In the genomic region with DNA sequence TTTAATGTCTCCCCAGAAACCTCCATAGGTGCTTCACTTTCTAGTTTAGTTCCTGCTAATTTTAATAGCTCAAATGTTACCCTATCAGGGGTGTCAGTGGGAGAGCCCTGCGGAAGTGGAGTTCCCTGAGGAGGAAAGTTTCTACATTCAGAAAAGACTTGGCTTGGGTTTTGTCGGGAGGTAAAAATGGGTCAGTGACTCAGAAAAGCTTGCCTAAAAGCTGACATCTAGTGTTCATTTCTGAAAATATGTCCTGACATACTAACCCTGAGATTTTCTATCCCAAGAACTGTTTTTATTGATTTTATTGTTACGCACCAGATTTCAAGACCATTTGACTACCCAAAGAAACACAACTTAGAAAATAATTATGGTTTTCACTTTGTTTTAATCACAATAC, we compare ENCODE assay signal across 10 cellular contexts. TPM values are rescaled to one million over a fixed set of nuclear protein-coding genes. Genes with fewer than 3 reads are reported as not detected.
DNase-seq lines count a peak whose midpoint lies in the region; TF ChIP-seq lines count a peak whose summit lies in the region.
"Had no signal": no experiment of that assay in that cellular context is flagged by ENCODE, and none has a peak within 500 bp of the region (broad histone marks: within the 10 kb centered on the region; RNA-seq: fewer than 3 reads in every experiment).

No MANE protein-coding gene starts in this region.

- H3K4me2 ChIP-seq in mammary epithelial cell (ENCODE audit: insufficient read depth, low read depth, low read length), result no peak overlapping the region

- no peaks in the 10 kb centered on the region for H3K9me3 ChIP-seq in mammary epithelial cell (replicated peaks; ENCODE audit: insufficient read depth, low read length)
- H3K9me3 ChIP-seq: MG63 had no signal

- TF ChIP-seq CTCF in mammary epithelial cell (conservative IDR thresholded peaks at IDR 0.05 in 1 of 2, IDR thresholded peaks at IDR 0.05 in 1 of 2; ENCODE audit: extremely low read depth in 1 of 2, insufficient read depth in 1 of 2, low read depth in 1 of 2, low read length in 2 of 2) (peak; percentile 26 to 43), nephron (IDR thresholded peaks at IDR 0.05; ENCODE audit: unreplicated experiment in 3 of 3) (peak in 2 of 3 experiments; percentile 19 to 22)

- H3K4me1 Mint-ChIP-seq in nephron, result peaks cover 14% of the 10 kb centered on the region

- CTCF ChIA-PET in mammary epithelial cell (lab: Charles Lee; ENCODE audit: low non-redundant PET), result interaction anchor here (0.9 kb wide), 1 partner anchor 12 kb away, joined by 5 read pairs; no protein-coding TSS in a partner anchor

- no peak overlapping the region for H3K9ac ChIP-seq in mammary epithelial cell (ENCODE audit: insufficient read depth, low read length)

- no peaks in the 10 kb centered on the region for H3K36me3 ChIP-seq in mammary epithelial cell (ENCODE audit: insufficient read depth, low read length)
- H3K36me3 ChIP-seq: MG63 had no signal

- H2AFZ ChIP-seq in mammary epithelial cell (ENCODE audit: low read depth, low read length), result no peak overlapping the region

- no peaks in the 10 kb centered on the region for H3K27me3 Mint-ChIP-seq in nephron (ENCODE audit: low read depth)
- H3K27me3 Mint-ChIP-seq: activated CD4-positive, alpha-beta memory T cell treated with anti-CD3 and anti-CD28 coated beads for 36 hours had no signal

- H3K27ac Mint-ChIP-seq in nephron, result peak overlapping the region in 1 of 3 experiments; percentile 47
- H3K27ac Mint-ChIP-seq: activated CD4-positive, alpha-beta memory T cell treated with anti-CD3 and anti-CD28 coated beads for 36 hours had no signal

- DNase-seq in EH (ENCODE audit: low read depth) (peak; percentile 30), LHCN-M2 (ENCODE audit: low read depth) (peak; percentile 32), mammary epithelial cell (peak; percentile 26), NCI-H510A (lab: John Stamatoyannopoulos, UW) (no peak), NCI-H187 treated with DMSO at 0.1 percent for 48 hours (lab: John Stamatoyannopoulos, UW) (no peak)
- no peak for DNase-seq in effector CD4-positive, alpha-beta T cell
- DNase-seq in stimulated activated CD4-positive, alpha-beta T cell treated with anti-CD3 and anti-CD28 coated beads, Interleukin-1b, Interleukin-23, amount 100 ng/mL, for 48 hours, result no peak
- DNase-seq: activated CD4-positive, alpha-beta memory T cell treated with anti-CD3 and anti-CD28 coated beads for 36 hours; MG63 had no signal

- in situ Hi-C loops in mammary epithelial cell (cut with MboI; ENCODE audit: low sequenced_read_pairs in 2 of 2), result loop anchor here in 1 of 2 donors (25.0 kb wide), 2 partner anchors 99 to 324 kb away; no protein-coding TSS in a partner anchor

- no peak overlapping the region for H3K4me3 ChIP-seq in mammary epithelial cell (replicated peaks in 1 of 3; ENCODE audit: insufficient read depth in 1 of 3, low read depth in 2 of 3, low read length in 3 of 3)
- H3K4me3 ChIP-seq: MG63 had no signal

- 36% methylated on average over 3 of the region's 3 CpGs for WGBS in mammary epithelial cell (ENCODE audit: low coverage, missing lambda C conversion rate)

- peak overlapping the region in 1 of 3 experiments; percentile 1 for H3K4me3 Mint-ChIP-seq in nephron
- H3K4me3 Mint-ChIP-seq: activated CD4-positive, alpha-beta memory T cell treated with anti-CD3 and anti-CD28 coated beads for 36 hours had no signal

- no peak overlapping the region for H3K27ac ChIP-seq in mammary epithelial cell (ENCODE audit: insufficient read depth, low read depth, low read length)

- dilution Hi-C loops in mammary epithelial cell (cut with HindIII; ENCODE audit: low sequenced_read_pairs), result no loop called here

- peaks cover 28% of the 10 kb centered on the region for H3K79me2 ChIP-seq in mammary epithelial cell (ENCODE audit: insufficient read depth, low read length)

- no peaks in the 10 kb centered on the region for H3K9me3 Mint-ChIP-seq in nephron
- H3K9me3 Mint-ChIP-seq: activated CD4-positive, alpha-beta memory T cell treated with anti-CD3 and anti-CD28 coated beads for 36 hours had no signal

- H3K27me3 ChIP-seq in mammary epithelial cell (ENCODE audit: insufficient read depth, low read length), result no peaks in the 10 kb centered on the region
- H3K27me3 ChIP-seq: MG63 had no signal

- no peaks in the 10 kb centered on the region for H4K20me1 ChIP-seq in mammary epithelial cell (ENCODE audit: insufficient read depth, low read length)

- intact Hi-C loops in mammary epithelial cell (cut with micrococcal nuclease), result loop anchor here (1.0 to 10.0 kb wide), 2 partner anchors 332 to 632 kb away; no protein-coding TSS in a partner anchor

- BruUV-seq in mammary epithelial cell (replicated peaks; lab: Mats Ljungman, UMichigan), result no TSS peak

- H3K36me3 Mint-ChIP-seq in nephron (ENCODE audit: low read depth), result peaks cover 3% of the 10 kb centered on the region

- peaks cover 4% of the 10 kb centered on the region for H3K4me1 ChIP-seq in mammary epithelial cell (ENCODE audit: insufficient read depth, low read length)

RNA-seq across cellular contexts. Expression of gene GLDC, which starts 40.9 kb away (rescaled TPM):
- total RNA-seq in LHCN-M2 (2014; rRNA removed) (2.1 and 2.8 TPM in 2 replicates), mammary epithelial cell (1 to 10 TPM in 1 of 2 donors, under 1 TPM in 1; 0.33 to 1.9 TPM)
- polyA plus RNA-seq in LHCN-M2 (2012), result 0.40 TPM
- polyA plus RNA-seq in mammary epithelial cell, result 3.5 TPM
- 17.5 TPM for polyA minus RNA-seq in mammary epithelial cell

Comparison
In these comparisons a context has a peak if more than half of its experiments do, and no peak if none do; other contexts are left out.
1. DNase-seq: peak in EH (single experiment), LHCN-M2 (single experiment) and mammary epithelial cell (single experiment); none in NCI-H510A (single experiment), effector CD4-positive, alpha-beta T cell (single experiment), stimulated activated CD4-positive, alpha-beta T cell treated with anti-CD3 and anti-CD28 coated beads, Interleukin-1b, Interleukin-23, amount 100 ng/mL, for 48 hours (single experiment) and NCI-H187 treated with DMSO at 0.1 percent for 48 hours (single experiment).